Comparison of ENCODE assay signal across 11 cellular contexts in genomic region chr12:104748790-104749189, GRCh38.
A peak's percentile ranks its signal among the peaks of the same experiment; 100 is the strongest.
DNase-seq lines count a peak whose midpoint lies in the region; ATAC-seq and TF ChIP-seq lines count a peak whose summit lies in the region.
"Had no signal": no experiment of that assay in that cellular context is flagged by ENCODE, and none has a peak within 500 bp of the region (broad histone marks: within the 10 kb centered on the region; RNA-seq: fewer than 3 reads in every experiment).

No MANE protein-coding gene starts in this region.

- H3K23me2 ChIP-seq in H9 (ENCODE audit: insufficient read length, low read depth, low read length, poor library complexity, severe bottlenecking), result no peaks in the 10 kb centered on the region

- H3K18ac ChIP-seq in H9 (ENCODE audit: insufficient read length, low read depth, low read length), result no peak overlapping the region
- H3K18ac ChIP-seq in mesendoderm (ENCODE audit: low read length), result no peak overlapping the region

- no peaks in the 10 kb centered on the region for H3K9me3 Mint-ChIP-seq in H9
- H3K9me3 Mint-ChIP-seq in stimulated activated memory B cell treated with anti-CD40 and anti-IgM and Interleukin-4, amounts not matched to agents 10 μg/mL and 1 μg/mL and 100 μg/mL, for 72 hours, result peaks cover 1% of the 10 kb centered on the region

- H3K27ac Mint-ChIP-seq in H9, result 0 out of 7 replicates have a peak overlapping the region, but pooled peaks of 1 of the 3 experiments have one; percentile 14
- H3K27ac Mint-ChIP-seq in stimulated activated memory B cell treated with anti-CD40 and anti-IgM and Interleukin-4, amounts not matched to agents 10 μg/mL and 1 μg/mL and 100 μg/mL, for 72 hours, result peak overlapping the region; percentile 66

- peak; percentile 78 to 88 for ATAC-seq in right cardiac atrium
- ATAC-seq in stimulated activated memory B cell treated with anti-CD40 and anti-IgM and Interleukin-4, amounts not matched to agents 10 μg/mL and 1 μg/mL and 100 μg/mL, for 72 hours, result no peak

- H2BK5ac ChIP-seq in H9 (ENCODE audit: insufficient read length, low read length) (no peak overlapping the region), mesendoderm (ENCODE audit: low read length) (no peak overlapping the region)

- no peak overlapping the region for H2AK5ac ChIP-seq in H9 (ENCODE audit: insufficient read length, low read length)
- no peak overlapping the region for H2AK5ac ChIP-seq in mesendoderm (ENCODE audit: low read length)

- no peaks in the 10 kb centered on the region for H3K36me3 Mint-ChIP-seq in H9 (ENCODE audit: insufficient read depth in 1 of 3, low read depth in 3 of 3)
- H3K36me3 Mint-ChIP-seq in stimulated activated memory B cell treated with anti-CD40 and anti-IgM and Interleukin-4, amounts not matched to agents 10 μg/mL and 1 μg/mL and 100 μg/mL, for 72 hours, result peaks cover 14% of the 10 kb centered on the region

- H3K4ac ChIP-seq in H9 (ENCODE audit: low read depth, low read length), result no peak overlapping the region
- no peak overlapping the region for H3K4ac ChIP-seq in mesendoderm (ENCODE audit: low read depth, low read length)

- H3K4me3 Mint-ChIP-seq in H9, result no peak overlapping the region; a peak in 1 of 5 replicates
- no peak overlapping the region for H3K4me3 Mint-ChIP-seq in stimulated activated memory B cell treated with anti-CD40 and anti-IgM and Interleukin-4, amounts not matched to agents 10 μg/mL and 1 μg/mL and 100 μg/mL, for 72 hours

- H2BK20ac ChIP-seq in H9 (ENCODE audit: low read depth, low read length, poor library complexity, severe bottlenecking), result no peak overlapping the region

- H3K27me3 ChIP-seq in H9 (ENCODE audit: insufficient read depth, low read length) (no peaks in the 10 kb centered on the region), right cardiac atrium (ENCODE audit: control insufficient read depth, insufficient read depth) (no peaks in the 10 kb centered on the region), spleen (replicated peaks in 1 of 7) (no peaks in the 10 kb centered on the region), mesendoderm (ENCODE audit: insufficient read depth, low read length, poor library complexity) (no peaks in the 10 kb centered on the region)
- H3K27me3 ChIP-seq: cardiac muscle cell had no signal

- H2BK12ac ChIP-seq in H9 (ENCODE audit: insufficient read length, low read depth, low read length), result no peak overlapping the region

- in situ Hi-C loops in astrocyte of the spinal cord (cut with HindIII; ENCODE audit: low sequenced_read_pairs), result no loop called here

- H4K8ac ChIP-seq in H9 (replicated peaks; ENCODE audit: insufficient read length, low read depth, low read length), result no peak overlapping the region
- H4K8ac ChIP-seq in mesendoderm (ENCODE audit: low read depth, low read length), result no peak overlapping the region

- H2BK15ac ChIP-seq in H9 (ENCODE audit: low read depth, low read length) (no peak overlapping the region), mesendoderm (replicated peaks; ENCODE audit: low read depth) (no peak overlapping the region)

- no peaks in the 10 kb centered on the region for H4K20me1 ChIP-seq in H9 (ENCODE audit: control insufficient read depth, insufficient read depth, insufficient read length)

- intact Hi-C loops in right cardiac atrium (cut with DNase I) (no loop called here), spleen (cut with DNase I; ENCODE audit: low total_unique reads) (no loop called here)

- H3K4me1 Mint-ChIP-seq in H9, result peaks cover 32 to 44% of the 10 kb centered on the region in 2 experiments
- H3K4me1 Mint-ChIP-seq in stimulated activated memory B cell treated with anti-CD40 and anti-IgM and Interleukin-4, amounts not matched to agents 10 μg/mL and 1 μg/mL and 100 μg/mL, for 72 hours, result peaks cover 89% of the 10 kb centered on the region

- no peaks in the 10 kb centered on the region for H3K27me3 Mint-ChIP-seq in H9 (ENCODE audit: low read depth)
- no peaks in the 10 kb centered on the region for H3K27me3 Mint-ChIP-seq in stimulated activated memory B cell treated with anti-CD40 and anti-IgM and Interleukin-4, amounts not matched to agents 10 μg/mL and 1 μg/mL and 100 μg/mL, for 72 hours

- H3K4me1 ChIP-seq in H9 (ENCODE audit: insufficient read depth, low read length) (peaks cover 6% of the 10 kb centered on the region; the same call in 1 of the 2 replicates), right cardiac atrium (ENCODE audit: control insufficient read depth, insufficient read depth, low read length) (peaks cover 3% of the 10 kb centered on the region), spleen (peaks cover 22 to 84% (median 58%) of the 10 kb centered on the region in 6 donors), mesendoderm (ENCODE audit: control insufficient read depth, low read depth, low read length) (peaks cover 2% of the 10 kb centered on the region)

- H3K56ac ChIP-seq in H9 (ENCODE audit: insufficient read length, low read depth, low read length) (no peak overlapping the region), mesendoderm (ENCODE audit: low read length) (no peak overlapping the region)

- H4K5ac ChIP-seq in H9 (ENCODE audit: insufficient read length, low read depth, low read length), result no peak overlapping the region
- H4K5ac ChIP-seq in mesendoderm (ENCODE audit: low read length), result no peak overlapping the region

- DNase-seq in H9, result peak; percentile 12
- peak; percentile 23 for DNase-seq in astrocyte of the spinal cord (ENCODE audit: low read depth, low spot score)
- no peak for DNase-seq in right cardiac atrium
- no peak for DNase-seq in spleen
- DNase-seq in mesendoderm, result no peak
- DNase-seq in RPMI8226, result no peak
- DNase-seq in C1 segment of cervical spinal cord (lab: John Stamatoyannopoulos, UW), result no peak
- DNase-seq: MM.1S, T1000 had no signal

- H4K91ac ChIP-seq in H9 (ENCODE audit: insufficient read length, low read depth, low read length), result no peak overlapping the region

- no peak for TF ChIP-seq CTCF in H9 (conservative IDR thresholded peaks at IDR 0.05)
- no peak for TF ChIP-seq CTCF in astrocyte of the spinal cord (IDR thresholded peaks at IDR 0.05; ENCODE audit: low read depth, low read length)
- no peak for TF ChIP-seq CTCF in spleen (IDR thresholded peaks at IDR 0.05 in 8 of 11, conservative IDR thresholded peaks at IDR 0.05 in 3 of 11)

- H3K4me3 ChIP-seq in astrocyte of the spinal cord (ENCODE audit: low read depth, low read length) (no peak overlapping the region), right cardiac atrium (ENCODE audit: low read length) (no peak overlapping the region), spleen (no peak overlapping the region), mesendoderm (ENCODE audit: low read length) (no peak overlapping the region)
- H3K4me3 ChIP-seq: cardiac muscle cell had no signal

- H3K14ac ChIP-seq in H9 (ENCODE audit: insufficient read depth, low read length), result no peak overlapping the region

- H3K36me3 ChIP-seq in spleen (no peaks in the 10 kb centered on the region), mesendoderm (ENCODE audit: control insufficient read depth, insufficient read depth, low read length) (no peaks in the 10 kb centered on the region)
- H3K36me3 ChIP-seq: cardiac muscle cell had no signal

- H3K4me2 ChIP-seq in H9 (ENCODE audit: insufficient read depth, insufficient read length, low read length) (no peak overlapping the region), mesendoderm (ENCODE audit: low read length) (no peak overlapping the region)

- no CpG with 5 or more reads among the region's 5 CpGs for WGBS in H9 (ENCODE audit: extremely low coverage, insufficient read length, low lambda C conversion rate)
- WGBS in right cardiac atrium, result 42% methylated on average over 5 of the region's 5 CpGs
- 55 to 71% (median 58%) methylated on average over 5 of the region's 5 CpGs for whole genome bisulfite sequencing in spleen, 5 donors
- WGBS in mesendoderm (ENCODE audit: extremely low coverage, insufficient coverage, low lambda C conversion rate), result no CpG with 5 or more reads among the region's 5 CpGs

- TF ChIP-seq POLR2A in spleen (IDR thresholded peaks at IDR 0.05), result no peak

- H2BK120ac ChIP-seq in H9 (ENCODE audit: low read depth, low read length, poor library complexity, severe bottlenecking) (no peak overlapping the region), mesendoderm (ENCODE audit: low read depth, low read length) (no peak overlapping the region)

- no peak overlapping the region for H3K27ac ChIP-seq in H9 (ENCODE audit: insufficient read length, low read depth, low read length)
- H3K27ac ChIP-seq in right cardiac atrium (ENCODE audit: low read length), result peak overlapping the region; percentile 48
- peak overlapping the region in 4 of 8 donors; percentile 4 to 77 (median 69) for H3K27ac ChIP-seq in spleen
- H3K27ac ChIP-seq in mesendoderm (ENCODE audit: low read depth, low read length), result no peak overlapping the region
- H3K27ac ChIP-seq: cardiac muscle cell had no signal

- H3K9me3 ChIP-seq in H9 (ENCODE audit: control insufficient read depth, low read depth, low read length) (no peaks in the 10 kb centered on the region), right cardiac atrium (ENCODE audit: control insufficient read depth, low read length) (no peaks in the 10 kb centered on the region), spleen (peaks cover 0 to under 1% (median 0%) of the 10 kb centered on the region in 8 donors)

- H3K23ac ChIP-seq in H9 (ENCODE audit: insufficient read length, low read depth, low read length) (no peak overlapping the region), mesendoderm (ENCODE audit: low read length) (no peak overlapping the region)

- H3K9ac ChIP-seq in H9 (ENCODE audit: extremely low read depth, insufficient read length, low read length), result no peak overlapping the region
- H3K9ac ChIP-seq in mesendoderm (ENCODE audit: low read length), result no peak overlapping the region

- H2AFZ ChIP-seq in H9 (ENCODE audit: low read length), result no peak overlapping the region

- no peak overlapping the region for H3T11ph ChIP-seq in H9 (ENCODE audit: low read length)

- H3K79me2 ChIP-seq in H9 (ENCODE audit: insufficient read depth, low read length) (no peaks in the 10 kb centered on the region), mesendoderm (ENCODE audit: control insufficient read depth, insufficient read depth, low read length) (no peaks in the 10 kb centered on the region)

- H3K79me1 ChIP-seq in H9 (ENCODE audit: insufficient read depth, low read depth, low read length, poor library complexity, severe bottlenecking), result no peaks in the 10 kb centered on the region
- H3K79me1 ChIP-seq in mesendoderm (ENCODE audit: low read length), result no peaks in the 10 kb centered on the region

Comparison
In these comparisons a context has a peak if more than half of its experiments do, and no peak if none do; other contexts are left out.
1. DNase-seq: peak in H9 (single experiment) and astrocyte of the spinal cord (single experiment); none in right cardiac atrium (0 of 3), spleen (single experiment), mesendoderm (single experiment), RPMI8226 (single experiment) and C1 segment of cervical spinal cord (0 of 14).